ENCODE assay signal across 25 cellular contexts in genomic region chr2:161048317-161048716, GRCh38.
"Had no signal": no experiment of that assay in that cellular context is flagged by ENCODE, and none has a peak within 500 bp of the region (broad histone marks: within the 10 kb centered on the region; RNA-seq: fewer than 3 reads in every experiment).

No MANE protein-coding gene starts in this region.

- H3K9me3 ChIP-seq: left lung, lower lobe of right lung, psoas muscle, right atrium auricular region, right lobe of liver, tibial nerve, uterus had no signal

- H3K9ac ChIP-seq: parathyroid adenoma had no signal

- H3K4me1 ChIP-seq: parathyroid adenoma, right atrium auricular region, right lobe of liver, uterus had no signal

- H3K4me2 ChIP-seq: smooth muscle cell had no signal

- H3K79me2 ChIP-seq: parathyroid adenoma had no signal

- DNase-seq: hippocampal formation; immature natural killer cell; kidney; left colon; left lung; lower lobe of right lung; mammary epithelial cell; mesenchymal stem cell; naive thymus-derived CD8-positive, alpha-beta T cell; nucleus accumbens; psoas muscle; right lobe of liver; stimulated activated CD4-positive, alpha-beta T cell treated with anti-CD3 and anti-CD28 coated beads, Interleukin-1b, Interleukin-23, amount 100 ng/mL, for 48 hours; stimulated activated CD4-positive, alpha-beta T cell treated with anti-CD3 and anti-CD28 coated beads, Interleukin-2, amount 100 ng/mL, for 48 hours; stimulated activated CD4-positive, alpha-beta T cell treated with anti-CD3 and anti-CD28 coated beads, Interleukin-4, amount 100 ng/mL, for 4 hours; stimulated activated CD8-positive, alpha-beta memory T cell treated with anti-CD3 and anti-CD28 coated beads, Interleukin-4, amount 100 ng/mL, for 48 hours; stimulated activated naive CD4-positive, alpha-beta T cell treated with Interleukin-2 at 50 U/mL for 16 hours; stimulated activated naive CD8-positive, alpha-beta T cell treated with anti-CD3 and anti-CD28 coated beads, Interleukin-15, amount 100 ng/mL, for 72 hours; substantia nigra; uterus had no signal

- ATAC-seq: left colon; left lung; lower lobe of right lung; naive thymus-derived CD8-positive, alpha-beta T cell; psoas muscle; right lobe of liver; stimulated activated memory B cell treated with anti-CD40 and anti-IgM and Interleukin-4, amounts not matched to agents 10 μg/mL and 1 μg/mL and 100 μg/mL, for 72 hours; stimulated activated naive CD8-positive, alpha-beta T cell treated with anti-CD3 and anti-CD28 coated beads, Interleukin-15, amount 100 ng/mL, for 72 hours had no signal

- H3K4me3 ChIP-seq: left lung, lower lobe of right lung, psoas muscle, right atrium auricular region, right lobe of liver, smooth muscle cell, tibial nerve, uterus had no signal

- H3K36me3 ChIP-seq: left lung, lower lobe of right lung, right atrium auricular region, right lobe of liver, tibial nerve, uterus had no signal

- H3K27ac ChIP-seq: left lung, lower lobe of right lung, parathyroid adenoma, psoas muscle, right atrium auricular region, right lobe of liver, tibial nerve, uterus had no signal

- H2AFZ ChIP-seq: parathyroid adenoma had no signal

- H3K27me3 ChIP-seq: left lung, right atrium auricular region, right lobe of liver, tibial nerve, uterus had no signal
